In genomic region chr2:12728221-12728777, GRCh38 we compare ENCODE assay signal across 9 cellular contexts. TPM values are rescaled to one million over a fixed set of nuclear protein-coding genes. Genes with fewer than 3 reads are reported as not detected.
DNase-seq lines count a peak whose midpoint lies in the region; ATAC-seq lines count a peak whose summit lies in the region.
"Had no signal": no experiment of that assay in that cellular context is flagged by ENCODE, and none has a peak within 500 bp of the region (broad histone marks: within the 10 kb centered on the region; RNA-seq: fewer than 3 reads in every experiment).

No MANE protein-coding gene starts in this region.

- H3K27ac Mint-ChIP-seq in activated naive CD8-positive, alpha-beta T cell treated with anti-CD3 and anti-CD28 coated beads for 36 hours: peak overlapping the region; percentile 67

- peak; percentile 90 for ATAC-seq in GM18498 (IDR thresholded peaks at IDR 0.05; ENCODE audit: unreplicated experiment)
- ATAC-seq in GM21737 (IDR thresholded peaks at IDR 0.05; ENCODE audit: unreplicated experiment): peak; percentile 94

- H3K36me3 Mint-ChIP-seq in activated naive CD8-positive, alpha-beta T cell treated with anti-CD3 and anti-CD28 coated beads for 36 hours: peaks cover 24% of the 10 kb centered on the region

- no peaks in the 10 kb centered on the region for H3K27me3 Mint-ChIP-seq in activated naive CD8-positive, alpha-beta T cell treated with anti-CD3 and anti-CD28 coated beads for 36 hours

- no peaks in the 10 kb centered on the region for H3K9me3 Mint-ChIP-seq in activated naive CD8-positive, alpha-beta T cell treated with anti-CD3 and anti-CD28 coated beads for 36 hours
- H3K9me3 Mint-ChIP-seq: neural crest cell had no signal

- peak overlapping the region; percentile 56 for H3K4me3 Mint-ChIP-seq in activated naive CD8-positive, alpha-beta T cell treated with anti-CD3 and anti-CD28 coated beads for 36 hours
- H3K4me3 Mint-ChIP-seq: neural crest cell had no signal

- peaks cover 46% of the 10 kb centered on the region for H3K4me1 Mint-ChIP-seq in activated naive CD8-positive, alpha-beta T cell treated with anti-CD3 and anti-CD28 coated beads for 36 hours

- DNase-seq in MV-4-11 (lab: John Stamatoyannopoulos, UW): peak; percentile 85
- peak; percentile 51 for DNase-seq in activated naive CD8-positive, alpha-beta T cell treated with anti-CD3 and anti-CD28 coated beads for 36 hours
- no peak for DNase-seq in glomerular visceral epithelial cell (ENCODE audit: extremely low spot score)
- no peak for DNase-seq in mucosa of gallbladder (ENCODE audit: low spot score)
- DNase-seq in COLO829 (ENCODE audit: low spot score): no peak
- DNase-seq in NCI-H524 (lab: John Stamatoyannopoulos, UW): no peak

RNA-seq across cellular contexts. Expression of gene TRIB2, which starts 11.6 kb away (rescaled TPM):
- 1 to 10 TPM; 5.0 to 5.1 TPM for total RNA-seq in activated naive CD8-positive, alpha-beta T cell treated with anti-CD3 and anti-CD28 coated beads for 36 hours
- 29.1 TPM for total RNA-seq in mucosa of gallbladder

Comparison
In these comparisons a context has a peak if more than half of its experiments do, and no peak if none do; other contexts are left out.
1. DNase-seq: peak in MV-4-11 (single experiment) and activated naive CD8-positive, alpha-beta T cell treated with anti-CD3 and anti-CD28 coated beads for 36 hours (single experiment); none in glomerular visceral epithelial cell (single experiment), mucosa of gallbladder (single experiment), COLO829 (single experiment) and NCI-H524 (0 of 2).